In genomic region chr5:164027738-164028137, GRCh38 we compare ENCODE assay signal across 26 cellular contexts.
DNase-seq lines count a peak whose midpoint lies in the region; ATAC-seq, FAIRE-seq and TF ChIP-seq lines count a peak whose summit lies in the region.
"Had no signal": no experiment of that assay in that cellular context is flagged by ENCODE, and none has a peak within 500 bp of the region (broad histone marks: within the 10 kb centered on the region; RNA-seq: fewer than 3 reads in every experiment).

No MANE protein-coding gene starts in this region.

- TF ChIP-seq EP300 in tibial nerve (IDR thresholded peaks at IDR 0.05): no peak

- DNase-seq in NCI-H82 (lab: John Stamatoyannopoulos, UW) (peak; percentile 55), NCI-H82 treated with DMSO at 0.1 percent for 48 hours (lab: John Stamatoyannopoulos, UW; ENCODE audit: unreplicated experiment) (no peak), bronchial epithelial cell (ENCODE audit: low read depth) (peak; percentile 7), fibroblast of the conjunctiva (ENCODE audit: low read depth) (peak; percentile 28), stromal cell of bone marrow (ENCODE audit: low read depth) (peak; percentile 33), tibial nerve (ENCODE audit: low spot score in 2 of 2) (no peak), gastrocnemius medialis (no peak), NCI-H748 (lab: John Stamatoyannopoulos, UW; ENCODE audit: unreplicated experiment) (no peak)
- DNase-seq: CD4-positive, CD25-positive, alpha-beta regulatory T cell; COR-L47; DMS153; GF-D8; NCI-H1417 treated with DMSO at 0.1 percent for 48 hours; NCI-H187 treated with DMSO at 0.1 percent for 48 hours; NCI-H2171; NCI-H446; NCI-H526 treated with DMSO at 0.1 percent for 48 hours; NK-92 treated with Interleukin-12 subunit alpha and Interleukin-12 subunit beta, amount 100 ng/mL, for 24 hours; OCI-M1; SHP77; SK-N-SH had no signal

- H3K27ac ChIP-seq in tibial nerve: no peak overlapping the region
- H3K27ac ChIP-seq in gastrocnemius medialis: no peak overlapping the region
- H3K27ac ChIP-seq: 22Rv1 had no signal

- in situ Hi-C loops in gastrocnemius medialis (cut with MboI; ENCODE audit: low sequenced_read_pairs in 4 of 4): loop anchor here in 1 of 4 donors (10.0 kb wide), 1 partner anchor 477 kb away; no protein-coding TSS in a partner anchor

- H3K4me1 ChIP-seq in tibial nerve (no peaks in the 10 kb centered on the region), gastrocnemius medialis (no peaks in the 10 kb centered on the region)
- H3K4me1 ChIP-seq: HAP-1 had no signal

- TF ChIP-seq CTCF in bronchial epithelial cell (IDR thresholded peaks at IDR 0.05; ENCODE audit: insufficient read depth, low read length, severe bottlenecking): no peak
- TF ChIP-seq CTCF in tibial nerve (IDR thresholded peaks at IDR 0.05): no peak
- TF ChIP-seq CTCF in gastrocnemius medialis (IDR thresholded peaks at IDR 0.05 in 4 of 5, conservative IDR thresholded peaks at IDR 0.05 in 1 of 5): no peak

- 67 to 70% methylated on average over 2 of the region's 2 CpGs for WGBS in tibial nerve, 2 donors

- no peaks in the 10 kb centered on the region for H3K9me3 ChIP-seq in tibial nerve
- H3K9me3 ChIP-seq in gastrocnemius medialis: no peaks in the 10 kb centered on the region
- H3K9me3 ChIP-seq: HAP-1, SK-N-SH had no signal

- H3K36me3 ChIP-seq in bronchial epithelial cell (ENCODE audit: control insufficient read depth, insufficient read depth, low read length) (no peaks in the 10 kb centered on the region), tibial nerve (no peaks in the 10 kb centered on the region), gastrocnemius medialis (no peaks in the 10 kb centered on the region)
- H3K36me3 ChIP-seq: HAP-1 had no signal

- intact Hi-C loops in gastrocnemius medialis (cut with DNase I; ENCODE audit: low total_unique reads): no loop called here

- H3K27me3 ChIP-seq in bronchial epithelial cell (ENCODE audit: control insufficient read depth, insufficient read depth, low read length): no peaks in the 10 kb centered on the region
- no peaks in the 10 kb centered on the region for H3K27me3 ChIP-seq in tibial nerve
- no peaks in the 10 kb centered on the region for H3K27me3 ChIP-seq in gastrocnemius medialis

- TF ChIP-seq POLR2A in tibial nerve (IDR thresholded peaks at IDR 0.05) (no peak), gastrocnemius medialis (IDR thresholded peaks at IDR 0.05) (no peak)

- ATAC-seq in gastrocnemius medialis: no peak
- ATAC-seq: GM12878, K562 had no signal

- no peak for FAIRE-seq in bronchial epithelial cell (lab: Jason Lieb, UNC)
- FAIRE-seq: GM12878, GM19239, K562 had no signal

- H3K4me3 ChIP-seq in bronchial epithelial cell (ENCODE audit: low read depth, low read length): no peak overlapping the region
- no peak overlapping the region for H3K4me3 ChIP-seq in tibial nerve
- H3K4me3 ChIP-seq in gastrocnemius medialis: no peak overlapping the region
- H3K4me3 ChIP-seq: GM12878, HAP-1, K562 had no signal

Comparison
In these comparisons a context has a peak if more than half of its experiments do, and no peak if none do; other contexts are left out.
1. DNase-seq: peak in NCI-H82 (single experiment), bronchial epithelial cell (single experiment), fibroblast of the conjunctiva (single experiment) and stromal cell of bone marrow (single experiment); none in NCI-H82 treated with DMSO at 0.1 percent for 48 hours (single experiment), tibial nerve (0 of 2), gastrocnemius medialis (0 of 2) and NCI-H748 (single experiment).